7 cellular contexts compared by ENCODE assay signal in the genomic region with DNA sequence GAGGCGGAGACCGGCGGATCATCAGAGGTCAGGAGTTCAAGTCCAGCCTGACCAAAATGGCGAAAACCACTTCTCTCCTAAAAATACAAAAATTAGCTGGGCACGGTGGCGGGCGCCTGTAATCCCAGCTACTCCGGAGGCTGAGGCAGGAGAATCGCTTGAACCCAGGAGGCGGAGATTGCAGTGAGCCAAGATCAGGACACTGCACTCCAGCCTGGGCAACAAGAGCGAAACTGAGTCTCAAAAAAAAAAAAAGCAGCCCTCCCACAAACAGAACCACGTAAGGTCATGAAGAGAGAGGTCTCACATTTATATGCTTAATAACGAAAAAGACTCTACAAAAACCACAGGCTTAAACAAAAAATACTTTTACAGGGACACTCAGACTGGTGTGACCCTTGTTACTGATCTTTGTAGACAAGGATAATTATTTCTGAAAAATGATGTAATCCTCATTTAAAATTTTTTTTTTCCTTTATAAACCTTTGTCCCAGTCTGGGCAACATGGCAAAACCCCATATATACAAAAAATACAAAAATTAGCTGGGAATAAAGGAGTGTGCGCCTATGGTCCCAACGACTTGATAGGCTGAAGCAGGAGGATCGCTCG. TPM values are rescaled to one million over a fixed set of nuclear protein-coding genes. Genes with fewer than 3 reads are reported as not detected.
A peak's percentile ranks its signal among the peaks of the same experiment; 100 is the strongest.
DNase-seq lines count a peak whose midpoint lies in the region; ATAC-seq, FAIRE-seq and TF ChIP-seq lines count a peak whose summit lies in the region.

No MANE protein-coding gene starts in this region.

- H4K5ac ChIP-seq in mesendoderm (ENCODE audit: low read length) = no peak overlapping the region

- H3K4me3 ChIP-seq in HL-60 (replicated peaks; ENCODE audit: insufficient read depth, low read length) (peak overlapping the region; percentile 66), keratinocyte (ENCODE audit: control insufficient read depth in 2 of 3, extremely low read depth in 1 of 3, insufficient read depth in 2 of 3, low read depth in 1 of 3, low read length in 3 of 3) (peak overlapping the region; percentile 60 to 88 (median 77)), stomach (peak overlapping the region; percentile 70 to 97 (median 83)), mesendoderm (ENCODE audit: low read length) (no peak overlapping the region)

- H3K4me1 ChIP-seq in keratinocyte (ENCODE audit: control insufficient read depth, extremely low read depth, insufficient read depth, low read length) (peaks cover 8% of the 10 kb centered on the region), stomach (peaks cover 16 to 48% (median 37%) of the 10 kb centered on the region in 4 donors), mesendoderm (ENCODE audit: control insufficient read depth, low read depth, low read length) (peaks cover 4% of the 10 kb centered on the region)

- H3K4ac ChIP-seq in mesendoderm (ENCODE audit: low read depth, low read length) = no peak overlapping the region

- H3K9me3 Mint-ChIP-seq in activated naive CD8-positive, alpha-beta T cell treated with anti-CD3 and anti-CD28 coated beads, Interleukin-2, amount 10 ng/mL, durations not matched to agents 7 days and 5 days = no peaks in the 10 kb centered on the region

- H3K79me2 ChIP-seq in keratinocyte (ENCODE audit: control insufficient read depth, insufficient read depth, low read length) (peaks cover 29% of the 10 kb centered on the region), mesendoderm (ENCODE audit: control insufficient read depth, insufficient read depth, low read length) (peaks cover 5% of the 10 kb centered on the region)

- no peak overlapping the region for H4K8ac ChIP-seq in mesendoderm (ENCODE audit: low read depth, low read length)

- peaks cover 29% of the 10 kb centered on the region for H3K4me1 Mint-ChIP-seq in activated naive CD8-positive, alpha-beta T cell treated with anti-CD3 and anti-CD28 coated beads, Interleukin-2, amount 10 ng/mL, durations not matched to agents 7 days and 5 days

- no peak for FAIRE-seq in keratinocyte (lab: Jason Lieb, UNC)

- H2AFZ ChIP-seq in keratinocyte (ENCODE audit: control insufficient read depth, low read length) = peak overlapping the region; percentile 78

- H3K18ac ChIP-seq in mesendoderm (ENCODE audit: low read length) = no peak overlapping the region

- H3K56ac ChIP-seq in mesendoderm (ENCODE audit: low read length) = no peak overlapping the region

- H3K27me3 ChIP-seq in HL-60 (ENCODE audit: insufficient read depth, poor library complexity, severe bottlenecking) = no peaks in the 10 kb centered on the region
- no peaks in the 10 kb centered on the region for H3K27me3 ChIP-seq in keratinocyte (ENCODE audit: control insufficient read depth, extremely low read depth, insufficient read depth, low read length)
- H3K27me3 ChIP-seq in stomach = no peaks in the 10 kb centered on the region
- no peaks in the 10 kb centered on the region for H3K27me3 ChIP-seq in mesendoderm (ENCODE audit: insufficient read depth, low read length, poor library complexity)

- H2AK5ac ChIP-seq in mesendoderm (ENCODE audit: low read length) = no peak overlapping the region

- H3K9me3 ChIP-seq in keratinocyte (ENCODE audit: control insufficient read depth, low read depth, low read length) (no peaks in the 10 kb centered on the region), stomach (no peaks in the 10 kb centered on the region)

- H3K4me2 ChIP-seq in keratinocyte (ENCODE audit: control insufficient read depth, extremely low read depth, insufficient read depth, low read depth, low read length) = peak overlapping the region; percentile 69
- no peak overlapping the region for H3K4me2 ChIP-seq in mesendoderm (ENCODE audit: low read length)

- peak overlapping the region; percentile 78 for H3K27ac ChIP-seq in HL-60 (replicated peaks)
- peak overlapping the region; percentile 55 for H3K27ac ChIP-seq in keratinocyte (ENCODE audit: control insufficient read depth, insufficient read depth, low read length)
- H3K27ac ChIP-seq in stomach = peak overlapping the region; percentile 93 to 95 (median 94)
- H3K27ac ChIP-seq in mesendoderm (ENCODE audit: low read depth, low read length) = no peak overlapping the region

- no peak overlapping the region for H3K23ac ChIP-seq in mesendoderm (ENCODE audit: low read length)

- H3K79me1 ChIP-seq in mesendoderm (ENCODE audit: low read length) = peaks cover 8% of the 10 kb centered on the region

- ATAC-seq in activated naive CD8-positive, alpha-beta T cell treated with anti-CD3 and anti-CD28 coated beads, Interleukin-2, amount 10 ng/mL, durations not matched to agents 7 days and 5 days (ENCODE audit: low read depth) = no peak

- no peaks in the 10 kb centered on the region for H3K9me1 ChIP-seq in keratinocyte (ENCODE audit: control insufficient read depth, extremely low read depth, insufficient read depth, low read length)

- dilution Hi-C loops in keratinocyte (cut with MboI; ENCODE audit: extremely low pct_ligation_motif_present, low sequenced_read_pairs) = no loop called here

- H3K36me3 Mint-ChIP-seq in activated naive CD8-positive, alpha-beta T cell treated with anti-CD3 and anti-CD28 coated beads, Interleukin-2, amount 10 ng/mL, durations not matched to agents 7 days and 5 days = peaks cover 3% of the 10 kb centered on the region

- POLR2A ChIA-PET in activated naive CD8-positive, alpha-beta T cell treated with anti-CD3 and anti-CD28 coated beads, Interleukin-2, amount 10 ng/mL, durations not matched to agents 7 days and 5 days (lab: Charles Lee) = interaction anchor here (1.2 kb wide), 1 partner anchor 105 kb away, joined by 4 read pairs; a partner anchor contains a TSS

- no peaks in the 10 kb centered on the region for H4K20me1 ChIP-seq in keratinocyte (ENCODE audit: control insufficient read depth, extremely low read depth, insufficient read depth, low read length)

- H3K9ac ChIP-seq in keratinocyte (ENCODE audit: control insufficient read depth, extremely low read depth, insufficient read depth, low read length) (peak overlapping the region; percentile 85), mesendoderm (ENCODE audit: low read length) (no peak overlapping the region)

- intact Hi-C loops in stomach (cut with DNase I; ENCODE audit: low total_unique reads) (no loop called here), head of caudate nucleus (cut with DNase I) (no loop called here)

- H3K27ac Mint-ChIP-seq in activated naive CD8-positive, alpha-beta T cell treated with anti-CD3 and anti-CD28 coated beads, Interleukin-2, amount 10 ng/mL, durations not matched to agents 7 days and 5 days = peak overlapping the region; percentile 99

- H2BK15ac ChIP-seq in mesendoderm (replicated peaks; ENCODE audit: low read depth) = no peak overlapping the region

- no peak for TF ChIP-seq EP300 in stomach (IDR thresholded peaks at IDR 0.05)

- TF ChIP-seq CTCF in HL-60 (IDR thresholded peaks at IDR 0.05; ENCODE audit: insufficient read depth, low read length) (no peak), keratinocyte (optimal IDR thresholded peaks at IDR 0.05 in 1 of 3, IDR thresholded peaks at IDR 0.05 in 1 of 3, conservative IDR thresholded peaks at IDR 0.05 in 1 of 3; ENCODE audit: extremely low read depth in 1 of 3, insufficient read depth in 2 of 3, low read length in 3 of 3) (no peak), stomach (IDR thresholded peaks at IDR 0.05) (no peak)

- no peak overlapping the region for H2BK5ac ChIP-seq in mesendoderm (ENCODE audit: low read length)

- H3K36me3 ChIP-seq in keratinocyte (ENCODE audit: control insufficient read depth in 2 of 2, extremely low read depth in 1 of 2, insufficient read depth in 2 of 2, low read length in 2 of 2) (peaks cover 0 to 2% of the 10 kb centered on the region in 2 experiments), stomach (no peaks in the 10 kb centered on the region), mesendoderm (ENCODE audit: control insufficient read depth, insufficient read depth, low read length) (no peaks in the 10 kb centered on the region)

- no peaks in the 10 kb centered on the region for H3K27me3 Mint-ChIP-seq in activated naive CD8-positive, alpha-beta T cell treated with anti-CD3 and anti-CD28 coated beads, Interleukin-2, amount 10 ng/mL, durations not matched to agents 7 days and 5 days

- H3K4me3 Mint-ChIP-seq in activated naive CD8-positive, alpha-beta T cell treated with anti-CD3 and anti-CD28 coated beads, Interleukin-2, amount 10 ng/mL, durations not matched to agents 7 days and 5 days = peak overlapping the region; percentile 95

- no peak for TF ChIP-seq POLR2A in stomach (IDR thresholded peaks at IDR 0.05)

- H2BK120ac ChIP-seq in mesendoderm (ENCODE audit: low read depth, low read length) = no peak overlapping the region

- DNase-seq in HL-60 (ENCODE audit: low read depth in 1 of 2, low spot score in 1 of 2) = no peak
- no peak for DNase-seq in activated naive CD8-positive, alpha-beta T cell treated with anti-CD3 and anti-CD28 coated beads, Interleukin-2, amount 10 ng/mL, durations not matched to agents 7 days and 5 days
- no peak for DNase-seq in keratinocyte (ENCODE audit: low read depth, low spot score)
- no peak for DNase-seq in stomach
- DNase-seq in mesendoderm = no peak
- no peak for DNase-seq in activated gamma-delta T cell (lab: John Stamatoyannopoulos, UW)
- DNase-seq in head of caudate nucleus = no peak

- WGBS in stomach, 5 donors = 45 to 58% (median 51%) methylated on average over 11 to 17 of the region's 17 CpGs
- no CpG with 5 or more reads among the region's 17 CpGs for WGBS in mesendoderm (ENCODE audit: extremely low coverage, insufficient coverage, low lambda C conversion rate)

RNA-seq across cellular contexts. Expression of a gene that starts 0.9 kb away (rescaled TPM):
- total RNA-seq in activated naive CD8-positive, alpha-beta T cell treated with anti-CD3 and anti-CD28 coated beads, Interleukin-2, amount 10 ng/mL, durations not matched to agents 7 days and 5 days = 1 to 10 TPM; 5.0 to 5.1 TPM
- polyA plus RNA-seq in keratinocyte (4.7 to 6.0 TPM (median 5.2 TPM) in 3 replicates), stomach (1 to 10 TPM; 2.0 to 2.4 (median 2.3) TPM)
- 4.2 TPM for polyA plus RNA-seq in keratinocyte (2011; ENCODE audit: low read depth)
- 2.6 and 4.2 TPM in 2 replicates for polyA plus RNA-seq in keratinocyte (2011; cell fraction: cytosol; rRNA removed)
- polyA plus RNA-seq in keratinocyte (2011; cell fraction: nucleus; rRNA removed) = 9.4 and 10.1 TPM in 2 replicates
- polyA plus RNA-seq in keratinocyte (2012; ENCODE audit: low replicate concordance) = 2.3 and 4.3 TPM in 2 replicates
- 2.6 to 5.5 TPM (median 5.2 TPM) in 3 replicates for polyA minus RNA-seq in keratinocyte
- polyA minus RNA-seq in keratinocyte (2011; cell fraction: cytosol; rRNA and poly(A)+ RNA removed) = 3.5 TPM
- polyA minus RNA-seq in keratinocyte (2011; cell fraction: nucleus; rRNA and poly(A)+ RNA removed) = 2.7 and 5.6 TPM in 2 replicates
- 10 to 100 TPM in 2 of 5 donors, 1 to 10 TPM in 2, under 1 TPM in 1; 0.29 to 65.3 (median 6.5) TPM for total RNA-seq in stomach
- polyA plus RNA-seq in mesendoderm (2013, experiment 1 of 2) = 1.2 TPM
- polyA plus RNA-seq in mesendoderm (2013, experiment 2 of 2) = 1.3 TPM

RNA-seq across cellular contexts. Expression of a gene that starts 31.7 kb away (rescaled TPM):
- 1 to 10 TPM; 4.4 to 5.4 TPM for total RNA-seq in activated naive CD8-positive, alpha-beta T cell treated with anti-CD3 and anti-CD28 coated beads, Interleukin-2, amount 10 ng/mL, durations not matched to agents 7 days and 5 days
- polyA plus RNA-seq in keratinocyte (0.41 to 1.2 TPM (median 0.43 TPM) in 3 replicates), stomach (1 to 10 TPM in 2 of 3 donors, under 1 TPM in 1; 0.31 to 3.4 (median 2.7) TPM)
- not detected for polyA plus RNA-seq in keratinocyte (2011; ENCODE audit: low read depth)
- 0.38 and 0.40 TPM in 2 replicates for polyA plus RNA-seq in keratinocyte (2011; cell fraction: cytosol; rRNA removed)
- 0.77 and 1.0 TPM in 2 replicates for polyA plus RNA-seq in keratinocyte (2011; cell fraction: nucleus; rRNA removed)
- polyA plus RNA-seq in keratinocyte (2012; ENCODE audit: low replicate concordance) = 1.2 TPM in 1 of 2 replicates, not detected in the other
- polyA minus RNA-seq in keratinocyte = 1.1 to 1.7 TPM in 2 of 3 replicates, not detected in the other
- not detected for polyA minus RNA-seq in keratinocyte (2011; cell fraction: cytosol; rRNA and poly(A)+ RNA removed)
- polyA minus RNA-seq in keratinocyte (2011; cell fraction: nucleus; rRNA and poly(A)+ RNA removed) = not detected in 2 replicates
- total RNA-seq in stomach = 1 to 10 TPM in 2 of 5 donors, under 1 TPM in 2, not detected in 1; 0.73 to 7.0 (median 1.8) TPM
- not detected for polyA plus RNA-seq in mesendoderm (2013, experiment 1 of 2)
- 0.15 TPM for polyA plus RNA-seq in mesendoderm (2013, experiment 2 of 2)

RNA-seq across cellular contexts. Expression of a gene that starts 45.0 kb away (rescaled TPM):
- 1 to 10 TPM; 4.7 to 5.7 TPM for total RNA-seq in activated naive CD8-positive, alpha-beta T cell treated with anti-CD3 and anti-CD28 coated beads, Interleukin-2, amount 10 ng/mL, durations not matched to agents 7 days and 5 days
- 9.4 to 10.1 TPM (median 9.7 TPM) in 3 replicates for polyA plus RNA-seq in keratinocyte
- 13.6 TPM for polyA plus RNA-seq in keratinocyte (2011; ENCODE audit: low read depth)
- polyA plus RNA-seq in keratinocyte (2011; cell fraction: cytosol; rRNA removed) = 5.2 and 9.5 TPM in 2 replicates
- polyA plus RNA-seq in keratinocyte (2011; cell fraction: nucleus; rRNA removed) = 10.3 and 10.9 TPM in 2 replicates
- polyA plus RNA-seq in keratinocyte (2012; ENCODE audit: low replicate concordance) = 6.6 and 16.9 TPM in 2 replicates
- 3.3 to 15.6 TPM (median 15.3 TPM) in 3 replicates for polyA minus RNA-seq in keratinocyte
- 8.6 TPM for polyA minus RNA-seq in keratinocyte (2011; cell fraction: cytosol; rRNA and poly(A)+ RNA removed)
- 6.0 and 9.4 TPM in 2 replicates for polyA minus RNA-seq in keratinocyte (2011; cell fraction: nucleus; rRNA and poly(A)+ RNA removed)
- total RNA-seq in stomach = 10 to 100 TPM in 4 of 5 donors, under 1 TPM in 1; 0.89 to 42.0 (median 16.5) TPM
- polyA plus RNA-seq in stomach = 10 to 100 TPM in 1 of 3 donors, 1 to 10 TPM in 2; 7.4 to 11.2 (median 9.5) TPM
- 2.8 TPM for polyA plus RNA-seq in mesendoderm (2013, experiment 1 of 2)
- polyA plus RNA-seq in mesendoderm (2013, experiment 2 of 2) = 2.7 TPM
